Comparison of ENCODE assay signal across 1 cellular context in genomic region chr4:37893164-37893563, GRCh38.
TF ChIP-seq lines count a peak whose summit lies in the region.

No MANE protein-coding gene starts in this region.

TF ChIP-seq in GM12878, 131 proteins besides CTCF, POLR2A, EP300 and RAD21:
- TF ChIP-seq ELK1 (IDR thresholded peaks at IDR 0.05; ENCODE audit: low read depth, low read length): 0 out of 2 replicates have a peak, but pooled peaks have one; percentile 24
- no peak for TF ChIP-seq ZBED1 (IDR thresholded peaks at IDR 0.05; ENCODE audit: borderline replicate concordance)
- peak; percentile 51 to 79; a peak in 3 of 4 replicates for TF ChIP-seq SRF (IDR thresholded peaks at IDR 0.05; ENCODE audit: low read depth in 2 of 2, low read length in 2 of 2)
